1 cellular context compared by ENCODE assay signal in the genomic region with DNA sequence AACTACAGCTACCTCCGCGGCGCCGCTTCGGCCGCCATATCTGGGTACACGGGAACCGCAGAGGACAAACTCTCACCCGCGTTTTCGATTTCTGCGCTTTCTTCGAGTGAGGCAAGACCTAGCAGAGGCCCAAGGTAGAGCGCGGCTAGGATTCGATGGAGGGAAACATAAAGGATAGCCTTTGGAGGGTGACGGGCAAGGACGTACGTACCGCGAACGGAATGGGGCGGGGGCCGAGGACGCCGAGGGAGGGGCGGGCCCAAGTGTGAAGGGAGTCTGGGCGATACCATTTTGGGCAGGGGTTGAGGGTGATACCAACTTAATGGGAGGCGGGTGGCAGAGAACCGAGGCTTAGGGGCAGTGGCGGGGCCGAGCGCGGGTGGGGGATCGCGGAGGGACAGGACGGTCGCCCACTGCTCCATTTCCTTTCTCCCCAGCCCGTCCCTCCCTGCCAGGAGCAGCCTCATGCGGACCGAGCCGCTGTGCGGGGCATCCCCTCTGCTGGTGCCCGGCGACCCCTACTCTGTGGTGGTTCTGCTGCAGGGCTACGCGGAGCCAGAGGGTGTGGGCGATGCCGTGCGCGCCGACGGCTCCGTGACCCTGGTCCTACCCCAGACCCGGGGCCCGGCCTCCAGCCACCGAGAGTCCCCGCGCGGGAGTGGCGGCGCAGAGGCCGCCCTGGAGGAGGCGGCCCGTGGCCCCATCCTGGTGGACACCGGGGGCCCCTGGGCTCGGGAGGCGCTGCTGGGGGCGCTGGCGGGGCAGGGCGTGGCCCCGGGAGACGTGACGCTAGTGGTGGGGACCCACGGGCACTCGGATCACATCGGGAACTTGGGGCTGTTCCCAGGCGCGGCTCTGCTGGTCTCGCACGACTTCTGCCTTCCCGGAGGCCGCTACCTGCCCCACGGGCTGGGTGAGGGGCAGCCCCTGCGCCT.
A peak's percentile ranks its signal among the peaks of the same experiment; 100 is the strongest.
TF ChIP-seq lines count a peak whose summit lies in the region.

MBLAC1 (plus strand) TSS at position 37 of the 935 bp plus-strand sequence; CDS start at position 466, 429 bp downstream.

TF ChIP-seq in GM12878, 131 proteins besides CTCF, POLR2A, EP300 and RAD21 (continued from another document and continues in another):
- TF ChIP-seq CHD1 (IDR thresholded peaks at IDR 0.05; ENCODE audit: low read depth, low read length) (peak; percentile 98), BCLAF1 (IDR thresholded peaks at IDR 0.05) (peak; percentile 87), CREM (IDR thresholded peaks at IDR 0.05; ENCODE audit: low read depth) (peak; percentile 25; the same call in 1 of the 2 replicates), NBN (IDR thresholded peaks at IDR 0.05) (peak; percentile 86), STAT1 (conservative IDR thresholded peaks at IDR 0.05) (no peak), USF1 (IDR thresholded peaks at IDR 0.05; ENCODE audit: borderline replicate concordance, extremely low read length, insufficient read depth, low read depth, low read length) (no peak), DPF2 (IDR thresholded peaks at IDR 0.05) (peak; percentile 78; the same call in 1 of the 2 replicates), GATAD2B (conservative IDR thresholded peaks at IDR 0.05; ENCODE audit: low read depth) (peak; percentile 83; the same call in 1 of the 2 replicates), EGR1 (IDR thresholded peaks at IDR 0.05; ENCODE audit: borderline replicate concordance in 1 of 2, low read depth in 2 of 2, low read length in 2 of 2) (peak in 1 of 2 experiments; percentile 28; a peak in 1 of 3 replicates), MLLT1 (IDR thresholded peaks at IDR 0.05) (peak; percentile 84), RELB (IDR thresholded peaks at IDR 0.05; ENCODE audit: low read depth) (peak; percentile 75), HCFC1 (IDR thresholded peaks at IDR 0.05; ENCODE audit: low read length) (peak; percentile 17; the same call in 1 of the 2 replicates), E2F4 (IDR thresholded peaks at IDR 0.05; ENCODE audit: low read depth, low read length) (no peak), CBFB (IDR thresholded peaks at IDR 0.05; ENCODE audit: low read depth) (peak; percentile 88), LARP7 (IDR thresholded peaks at IDR 0.05) (peak; percentile 89), ATF7 (IDR thresholded peaks at IDR 0.05; ENCODE audit: low read depth) (peak; percentile 99), RUNX3 (IDR thresholded peaks at IDR 0.05; ENCODE audit: low read length) (peak; percentile 88), E2F8 (IDR thresholded peaks at IDR 0.05; ENCODE audit: low read depth, partially characterized antibody) (peak; percentile 43), SPI1 (IDR thresholded peaks at IDR 0.05; ENCODE audit: borderline replicate concordance, insufficient read depth, low read depth, low read length) (no peak), ZBTB40 (IDR thresholded peaks at IDR 0.05; ENCODE audit: borderline replicate concordance) (peak; percentile 55; the same call in 1 of the 2 replicates), NR2F1 (conservative IDR thresholded peaks at IDR 0.05) (peak; percentile 62; the same call in 1 of the 2 replicates), FOXK2 (IDR thresholded peaks at IDR 0.05) (peak; percentile 97), SMAD5 (IDR thresholded peaks at IDR 0.05; ENCODE audit: low read depth) (peak; percentile 76; the same call in 1 of the 2 replicates), POU2F2 (IDR thresholded peaks at IDR 0.05; ENCODE audit: borderline replicate concordance, low read depth, low read length) (peak; percentile 25; the same call in 1 of the 3 replicates), POLR2AphosphoS2 (IDR thresholded peaks at IDR 0.05; ENCODE audit: low read depth, low read length) (peak; percentile 86), MEF2A (IDR thresholded peaks at IDR 0.05; ENCODE audit: insufficient read depth, low read depth, low read length) (no peak), CREB1 (IDR thresholded peaks at IDR 0.05; ENCODE audit: low read depth) (peak; percentile 69), NFIC (IDR thresholded peaks at IDR 0.05; ENCODE audit: low read depth, low read length) (0 out of 2 replicates have a peak, but pooled peaks have one; percentile 26), SIN3A (IDR thresholded peaks at IDR 0.05; ENCODE audit: low read depth, low read length) (0 out of 2 replicates have a peak, but pooled peaks have one; percentile 23), ZBED1 (IDR thresholded peaks at IDR 0.05; ENCODE audit: borderline replicate concordance) (peak; percentile 76; the same call in 1 of the 2 replicates), MXI1 (IDR thresholded peaks at IDR 0.05; ENCODE audit: low read depth, low read length) (0 out of 2 replicates have a peak, but pooled peaks have one; percentile 25), SMARCA5 (IDR thresholded peaks at IDR 0.05) (peak; percentile 75), SREBF1 (IDR thresholded peaks at IDR 0.05; ENCODE audit: low read length) (peak; percentile 94), HDGF (IDR thresholded peaks at IDR 0.05) (peak; percentile 82), BACH1 (IDR thresholded peaks at IDR 0.05; ENCODE audit: borderline replicate concordance) (peak; percentile 63; the same call in 1 of the 2 replicates)
- TF ChIP-seq, protein P1, sequence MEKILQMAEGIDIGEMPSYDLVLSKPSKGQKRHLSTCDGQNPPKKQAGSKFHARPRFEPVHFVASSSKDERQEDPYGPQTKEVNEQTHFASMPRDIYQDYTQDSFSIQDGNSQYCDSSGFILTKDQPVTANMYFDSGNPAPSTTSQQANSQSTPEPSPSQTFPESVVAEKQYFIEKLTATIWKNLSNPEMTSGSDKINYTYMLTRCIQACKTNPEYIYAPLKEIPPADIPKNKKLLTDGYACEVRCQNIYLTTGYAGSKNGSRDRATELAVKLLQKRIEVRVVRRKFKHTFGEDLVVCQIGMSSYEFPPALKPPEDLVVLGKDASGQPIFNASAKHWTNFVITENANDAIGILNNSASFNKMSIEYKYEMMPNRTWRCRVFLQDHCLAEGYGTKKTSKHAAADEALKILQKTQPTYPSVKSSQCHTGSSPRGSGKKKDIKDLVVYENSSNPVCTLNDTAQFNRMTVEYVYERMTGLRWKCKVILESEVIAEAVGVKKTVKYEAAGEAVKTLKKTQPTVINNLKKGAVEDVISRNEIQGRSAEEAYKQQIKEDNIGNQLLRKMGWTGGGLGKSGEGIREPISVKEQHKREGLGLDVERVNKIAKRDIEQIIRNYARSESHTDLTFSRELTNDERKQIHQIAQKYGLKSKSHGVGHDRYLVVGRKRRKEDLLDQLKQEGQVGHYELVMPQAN (conservative IDR thresholded peaks at IDR 0.05), result peak; percentile 52; the same call in 1 of the 2 replicates
- TF ChIP-seq, protein P2, sequence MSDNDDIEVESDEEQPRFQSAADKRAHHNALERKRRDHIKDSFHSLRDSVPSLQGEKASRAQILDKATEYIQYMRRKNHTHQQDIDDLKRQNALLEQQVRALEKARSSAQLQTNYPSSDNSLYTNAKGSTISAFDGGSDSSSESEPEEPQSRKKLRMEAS (IDR thresholded peaks at IDR 0.05; ENCODE audit: low read depth, low read length), result no peak
